16 cellular contexts compared by ENCODE assay signal in genomic region chr4:42428036-42428435, GRCh38. TPM values are rescaled to one million over a fixed set of nuclear protein-coding genes. Genes with fewer than 3 reads are reported as not detected.
DNase-seq lines count a peak whose midpoint lies in the region; ATAC-seq and TF ChIP-seq lines count a peak whose summit lies in the region.
"Had no signal": no experiment of that assay in that cellular context is flagged by ENCODE, and none has a peak within 500 bp of the region (broad histone marks: within the 10 kb centered on the region; RNA-seq: fewer than 3 reads in every experiment).

No MANE protein-coding gene starts in this region.

- CTCF ChIA-PET in WTC11 (lab: Charles Lee): interaction anchor here (0.6 to 1.3 kb wide), 4 partner anchors 25 to 96 kb away, joined by 3 to 5 read pairs (median 3); no protein-coding TSS in a partner anchor

- POLR2A ChIA-PET in WTC11 (lab: Charles Lee): interaction anchor here (1.0 kb wide), 1 partner anchor 88 kb away, joined by 4 read pairs; no protein-coding TSS in a partner anchor

- 0 out of 2 replicates have a peak overlapping the region, but pooled peaks have one; percentile 7 for H3K27ac Mint-ChIP-seq in WTC11
- H3K27ac Mint-ChIP-seq: CD4-positive, alpha-beta T cell had no signal

- H3K36me3 Mint-ChIP-seq in WTC11: no peaks in the 10 kb centered on the region

- H3K9ac ChIP-seq in trophoblast cell (ENCODE audit: low read length): peak overlapping the region; percentile 18

- H3K36me3 ChIP-seq in trophoblast cell (ENCODE audit: control insufficient read depth in 1 of 2, insufficient read depth in 2 of 2, low read length in 2 of 2) (no peaks in the 10 kb centered on the region), upper lobe of right lung (peaks cover 11% of the 10 kb centered on the region)

- H3K9me3 Mint-ChIP-seq in WTC11: no peaks in the 10 kb centered on the region
- H3K9me3 Mint-ChIP-seq: CD4-positive, alpha-beta T cell had no signal

- H3K4me3 ChIP-seq in trophoblast cell (ENCODE audit: low read depth, low read length) (no peak overlapping the region), upper lobe of right lung (no peak overlapping the region)
- H3K4me3 ChIP-seq: A549 had no signal

- no peak overlapping the region for H4K12ac ChIP-seq in trophoblast cell (ENCODE audit: low read depth, low read length)

- H3K79me1 ChIP-seq in trophoblast cell (ENCODE audit: low read length): no peaks in the 10 kb centered on the region

- no peak overlapping the region for H4K8ac ChIP-seq in trophoblast cell (ENCODE audit: low read depth, low read length)

- H3K27me3 Mint-ChIP-seq in WTC11 (ENCODE audit: low read depth): peaks cover 37% of the 10 kb centered on the region
- H3K27me3 Mint-ChIP-seq: CD4-positive, alpha-beta T cell had no signal

- no peak overlapping the region for H2AK5ac ChIP-seq in trophoblast cell (ENCODE audit: low read length)

- H3K27ac ChIP-seq in trophoblast cell (ENCODE audit: low read depth, low read length) (no peak overlapping the region), upper lobe of right lung (no peak overlapping the region)
- H3K27ac ChIP-seq: 22Rv1, A549, C4-2B had no signal

- H2AFZ ChIP-seq in trophoblast cell (ENCODE audit: insufficient read depth, low read length, poor library complexity): no peak overlapping the region

- no peak overlapping the region for H2BK12ac ChIP-seq in trophoblast cell (ENCODE audit: low read length)

- no peak overlapping the region for H2BK120ac ChIP-seq in trophoblast cell (ENCODE audit: insufficient read depth, low read length, poor library complexity)

- no peak overlapping the region for H3K4me2 ChIP-seq in trophoblast cell (ENCODE audit: low read length)
- H3K4me2 ChIP-seq: A549 had no signal

- peak; percentile 9 for DNase-seq in ELF-1 (ENCODE audit: low read depth, low spot score)
- DNase-seq in WTC11 (ENCODE audit: low spot score): no peak
- DNase-seq in iPS DF 19.7 (ENCODE audit: low read depth, low spot score): peak; percentile 38
- DNase-seq in trophoblast cell: no peak
- no peak for DNase-seq in upper lobe of right lung
- DNase-seq: AML-193; Caco-2; CD4-positive, alpha-beta T cell; DMS79; GF-D8 had no signal

- no peak overlapping the region for H3K4ac ChIP-seq in trophoblast cell (ENCODE audit: low read depth, low read length)

- H3K9me3 ChIP-seq in trophoblast cell (ENCODE audit: insufficient read depth, low read depth, low read length) (no peaks in the 10 kb centered on the region), upper lobe of right lung (no peaks in the 10 kb centered on the region)
- H3K9me3 ChIP-seq: A549, Caco-2 had no signal

- H3K4me1 ChIP-seq in trophoblast cell (ENCODE audit: control insufficient read depth in 1 of 2, insufficient read depth in 2 of 2, low read length in 2 of 2) (no peaks in the 10 kb centered on the region), upper lobe of right lung (no peaks in the 10 kb centered on the region)
- H3K4me1 ChIP-seq: A549, Caco-2 had no signal

- ATAC-seq in WTC11 (peak; percentile 89), upper lobe of right lung (no peak), GM21367 (IDR thresholded peaks at IDR 0.05; ENCODE audit: unreplicated experiment) (no peak), HG03095 (IDR thresholded peaks at IDR 0.05; ENCODE audit: unreplicated experiment) (no peak)
- ATAC-seq: A549 had no signal

- WGBS in trophoblast cell (ENCODE audit: extremely low coverage, insufficient coverage, insufficient read length): no CpG with 5 or more reads among the region's 2 CpGs

- no peak overlapping the region for H3K14ac ChIP-seq in trophoblast cell (ENCODE audit: low read length)

- H2BK5ac ChIP-seq in trophoblast cell (ENCODE audit: low read depth, low read length, poor library complexity): no peak overlapping the region

- no peak overlapping the region for H3K23ac ChIP-seq in trophoblast cell (ENCODE audit: low read length)

- H3K27me3 ChIP-seq in trophoblast cell (ENCODE audit: insufficient read depth, low read length): no peaks in the 10 kb centered on the region
- no peaks in the 10 kb centered on the region for H3K27me3 ChIP-seq in upper lobe of right lung

- H4K91ac ChIP-seq in trophoblast cell (ENCODE audit: low read depth, low read length): no peak overlapping the region

- H3K4me1 Mint-ChIP-seq in WTC11: peaks cover 63% of the 10 kb centered on the region

- intact Hi-C loops in upper lobe of right lung (cut with DNase I): no loop called here

- H3K4me3 Mint-ChIP-seq in WTC11: no peak overlapping the region
- H3K4me3 Mint-ChIP-seq: CD4-positive, alpha-beta T cell had no signal

- H3K18ac ChIP-seq in trophoblast cell (ENCODE audit: low read length): no peak overlapping the region

- H3K79me2 ChIP-seq in trophoblast cell (ENCODE audit: control insufficient read depth, insufficient read depth, low read length, poor library complexity): no peaks in the 10 kb centered on the region

- TF ChIP-seq CTCF in WTC11 (IDR thresholded peaks at IDR 0.05) (no peak), upper lobe of right lung (IDR thresholded peaks at IDR 0.05) (no peak)

TF ChIP-seq in WTC11, 78 proteins besides CTCF, POLR2A, EP300 and RAD21 (continues in another document):
- TF ChIP-seq ZNF138 (CRISPR knock-in tag; conservative IDR thresholded peaks at IDR 0.05) (no peak), E2F5 (CRISPR knock-in tag; IDR thresholded peaks at IDR 0.05) (no peak), PRRX2 (CRISPR knock-in tag; IDR thresholded peaks at IDR 0.05) (no peak), HMGXB4 (CRISPR knock-in tag; IDR thresholded peaks at IDR 0.05) (no peak), ETV6 (CRISPR knock-in tag; IDR thresholded peaks at IDR 0.05) (peak; percentile 45; the same call in 1 of the 2 replicates), PREB (CRISPR knock-in tag; IDR thresholded peaks at IDR 0.05; ENCODE audit: borderline replicate concordance) (no peak), SMAD4 (CRISPR knock-in tag; IDR thresholded peaks at IDR 0.05) (no peak), CREB1 (CRISPR knock-in tag; IDR thresholded peaks at IDR 0.05) (no peak), ATF3 (CRISPR knock-in tag; conservative IDR thresholded peaks at IDR 0.05) (no peak), ZNF425 (CRISPR knock-in tag; conservative IDR thresholded peaks at IDR 0.05) (no peak), MAX (CRISPR knock-in tag; IDR thresholded peaks at IDR 0.05) (0 out of 2 replicates have a peak, but pooled peaks have one; percentile 17)

RNA-seq across cellular contexts. Expression of gene SHISA3, which starts 30.7 kb away (rescaled TPM):
- total RNA-seq in WTC11 (2021): 5.6 to 6.0 TPM (median 5.7 TPM) in 3 replicates
- polyA plus RNA-seq in trophoblast cell (2013): not detected in 2 replicates
- 5.8 TPM for total RNA-seq in upper lobe of right lung
- total RNA-seq: Caco-2; CD4-positive, alpha-beta T cell; HT-29 had no signal
- polyA plus RNA-seq: A549 had no signal

Comparison
In these comparisons a context has a peak if more than half of its experiments do, and no peak if none do; other contexts are left out.
1. DNase-seq: peak in ELF-1 (single experiment) and iPS DF 19.7 (single experiment); none in WTC11 (single experiment), trophoblast cell (0 of 2) and upper lobe of right lung (single experiment).